1 cellular context compared by ENCODE assay signal in genomic region chr22:30373331-30374325, GRCh38.
TF ChIP-seq lines count a peak whose summit lies in the region.

No MANE protein-coding gene starts in this region.

TF ChIP-seq in GM23338, 12 proteins besides CTCF, POLR2A, EP300 and RAD21 (continued from another document):
- TF ChIP-seq ZNF462 (CRISPR knock-in tag; IDR thresholded peaks at IDR 0.05) (no peak), ZNF114 (CRISPR knock-in tag; IDR thresholded peaks at IDR 0.05) (no peak), EZH2phosphoT487 (IDR thresholded peaks at IDR 0.05; ENCODE audit: unreplicated experiment) (no peak)
TF ChIP-seq in GM23338: peak in this region for 0.
